In genomic region chr7:73896454-73896853, GRCh38 we compare ENCODE assay signal across 18 cellular contexts. TPM values are rescaled to one million over a fixed set of nuclear protein-coding genes. Genes with fewer than 3 reads are reported as not detected.
DNase-seq lines count a peak whose midpoint lies in the region; ATAC-seq and TF ChIP-seq lines count a peak whose summit lies in the region.
"Had no signal": no experiment of that assay in that cellular context is flagged by ENCODE, and none has a peak within 500 bp of the region (broad histone marks: within the 10 kb centered on the region; RNA-seq: fewer than 3 reads in every experiment).

No MANE protein-coding gene starts in this region.

- no peak overlapping the region for H2AFZ ChIP-seq in IMR-90 (replicated peaks; ENCODE audit: low read length, poor library complexity)

- peaks cover 42% of the 10 kb centered on the region for H3K4me1 ChIP-seq in IMR-90 (ENCODE audit: control insufficient read depth, insufficient read depth, low read length)
- H3K4me1 ChIP-seq in psoas muscle = peaks cover 11% of the 10 kb centered on the region
- peaks cover 0 to 48% (median 6%) of the 10 kb centered on the region in 4 donors for H3K4me1 ChIP-seq in tibial nerve

- H3K4ac ChIP-seq in IMR-90 (ENCODE audit: low read depth, low read length) = peak overlapping the region; percentile 84

- H2BK5ac ChIP-seq in IMR-90 (ENCODE audit: low read depth, low read length, poor library complexity, severe bottlenecking) = no peak overlapping the region

- no peak overlapping the region for H2AK9ac ChIP-seq in IMR-90 (replicated peaks; ENCODE audit: low read depth, low read length, poor library complexity)

- H3K27ac ChIP-seq in IMR-90 (ENCODE audit: insufficient read depth, low read length) (no peak overlapping the region; the same call in 1 of the 2 replicates), coronary artery (peak overlapping the region; percentile 35 to 96), psoas muscle (no peak overlapping the region), dorsolateral prefrontal cortex (no peak overlapping the region), tibial nerve (peak overlapping the region in 1 of 4 donors; percentile 58)
- H3K27ac ChIP-seq: prostate gland had no signal

- TF ChIP-seq CTCF in IMR-90 (conservative IDR thresholded peaks at IDR 0.05; ENCODE audit: low read depth, low read length) (no peak), coronary artery (IDR thresholded peaks at IDR 0.05) (no peak), psoas muscle (IDR thresholded peaks at IDR 0.05) (no peak), dorsolateral prefrontal cortex (IDR thresholded peaks at IDR 0.05 in 54 of 56, conservative IDR thresholded peaks at IDR 0.05 in 2 of 56; ENCODE audit: low read depth in 1 of 56, partially characterized antibody in 56 of 56) (no peak), tibial nerve (IDR thresholded peaks at IDR 0.05) (no peak)

- peak overlapping the region; percentile 11 to 24; a peak in 1 of 4 replicates for H4K8ac ChIP-seq in IMR-90 (ENCODE audit: low read depth in 2 of 2, low read length in 2 of 2)

- DNase-seq in EH (ENCODE audit: low read depth) (peak; percentile 60), IMR-90 (peak; percentile 70), coronary artery (ENCODE audit: low spot score) (no peak), psoas muscle (peak; percentile 57 to 58), HuH-7 (ENCODE audit: low spot score) (no peak), dorsolateral prefrontal cortex (no peak), NCI-H748 (lab: John Stamatoyannopoulos, UW; ENCODE audit: unreplicated experiment) (no peak), tibial nerve (ENCODE audit: low spot score in 2 of 2) (no peak)
- DNase-seq: activated CD4-positive, alpha-beta T cell treated with anti-CD3 and anti-CD28 coated beads, Interleukin-2, amount 10 ng/mL, durations not matched to agents 7 days and 5 days; activated naive CD8-positive, alpha-beta T cell treated with anti-CD3 and anti-CD28 coated beads for 36 hours; activated T-cell treated with anti-CD3 and anti-CD28 coated beads, Interleukin-2, amount 50 U/mL, for 1 hour; central memory CD4-positive, alpha-beta T cell; heart left ventricle; SHP77; stimulated activated CD4-positive, alpha-beta T cell treated with anti-CD3 and anti-CD28 coated beads, Interleukin-15, amount 100 ng/mL, for 24 hours; T1000 had no signal

- TF ChIP-seq POLR2A in IMR-90 (IDR thresholded peaks at IDR 0.05; ENCODE audit: low read depth, low read length) (no peak), tibial nerve (IDR thresholded peaks at IDR 0.05) (no peak)

- no peak for TF ChIP-seq RAD21 in IMR-90 (IDR thresholded peaks at IDR 0.05; ENCODE audit: low read length)

- no peak overlapping the region for H3K9ac ChIP-seq in IMR-90 (ENCODE audit: low read depth, low read length)

- H2BK20ac ChIP-seq in IMR-90 (ENCODE audit: low read depth, low read length) = peak overlapping the region; percentile 82

- peak overlapping the region; percentile 5; the same call in 1 of the 2 replicates for H2AK5ac ChIP-seq in IMR-90 (ENCODE audit: low read depth, low read length)

- H3K56ac ChIP-seq in IMR-90 (ENCODE audit: extremely low read depth, insufficient read depth, low read length) = no peak overlapping the region

- TF ChIP-seq EP300 in tibial nerve (IDR thresholded peaks at IDR 0.05) = no peak

- no peak for ATAC-seq in IMR-90 (ENCODE audit: low read depth)
- ATAC-seq in psoas muscle = no peak
- ATAC-seq: heart left ventricle had no signal

- intact Hi-C loops in IMR-90 (cut with micrococcal nuclease) = no loop called here
- intact Hi-C loops in psoas muscle (cut with DNase I) = no loop called here
- intact Hi-C loops in dorsolateral prefrontal cortex (cut with DNase I) = loop anchor here in 1 of 2 donors (10.0 kb wide), 2 partner anchors 68 to 118 kb away; no protein-coding TSS in a partner anchor

- peak overlapping the region; percentile 72 for H4K91ac ChIP-seq in IMR-90 (ENCODE audit: insufficient read depth, low read depth, low read length)

- H3K23ac ChIP-seq in IMR-90 (ENCODE audit: low read depth, low read length) = peak overlapping the region; percentile 58; the same call in 1 of the 2 replicates

- H3K14ac ChIP-seq in IMR-90 (replicated peaks; ENCODE audit: low read depth, low read length) = peak overlapping the region; percentile 80

- in situ Hi-C loops in IMR-90 (cut with MboI; ENCODE audit: low sequenced_read_pairs) = no loop called here

- CTCF ChIA-PET in IMR-90 (lab: Yijun Ruan, JAX) = interaction anchor here (1.0 to 1.4 kb wide), 2 partner anchors 21 to 130 kb away, joined by 3 to 4 read pairs; no protein-coding TSS in a partner anchor

- H4K5ac ChIP-seq in IMR-90 (ENCODE audit: low read depth, low read length) = no peak overlapping the region

- H3K27me3 ChIP-seq in IMR-90 (ENCODE audit: control insufficient read depth, insufficient read depth, low read length) (no peaks in the 10 kb centered on the region), psoas muscle (ENCODE audit: insufficient read depth in 3 of 3, low read length in 2 of 3) (peaks cover 0 to 4% (median 0%) of the 10 kb centered on the region in 3 donors), dorsolateral prefrontal cortex (peaks cover 0 to 6% (median 0%) of the 10 kb centered on the region in 45 donors), tibial nerve (no peaks in the 10 kb centered on the region)
- H3K27me3 ChIP-seq: heart left ventricle had no signal

- H3K9me3 ChIP-seq in IMR-90 (ENCODE audit: control insufficient read depth, insufficient read depth, low read length) (no peaks in the 10 kb centered on the region; the same call in 1 of the 2 replicates), psoas muscle (peaks cover 7% of the 10 kb centered on the region), tibial nerve (peaks cover 0 to 33% (median 0%) of the 10 kb centered on the region in 4 donors)
- H3K9me3 ChIP-seq: prostate gland had no signal

- H3K18ac ChIP-seq in IMR-90 (ENCODE audit: low read depth, low read length) = no peak overlapping the region

- 0 out of 4 replicates have a peak, but pooled peaks cover 0 to 4% of the 10 kb centered on the region in 2 experiments for H3K79me1 ChIP-seq in IMR-90 (ENCODE audit: low read depth in 1 of 2, low read length in 2 of 2)

- peak overlapping the region; percentile 78; the same call in 1 of the 3 replicates for H2BK15ac ChIP-seq in IMR-90 (ENCODE audit: low read depth, low read length)

- H3K36me3 ChIP-seq in IMR-90 (ENCODE audit: control insufficient read depth, insufficient read depth, low read length) (no peaks in the 10 kb centered on the region), psoas muscle (ENCODE audit: insufficient read depth in 1 of 2, low read depth in 1 of 2) (no peaks in the 10 kb centered on the region), tibial nerve (no peaks in the 10 kb centered on the region)
- H3K36me3 ChIP-seq: heart left ventricle, prostate gland had no signal

- no peaks in the 10 kb centered on the region for H4K20me1 ChIP-seq in IMR-90 (ENCODE audit: insufficient read depth, low read length)

- POLR2A ChIA-PET in IMR-90 (lab: Charles Lee; ENCODE audit: unreplicated experiment) = interaction anchor here (0.6 kb wide), 1 partner anchor 59 kb away, joined by 5 read pairs; no protein-coding TSS in a partner anchor

- dilution Hi-C loops in IMR-90 (cut with HindIII; ENCODE audit: low sequenced_read_pairs, unreplicated experiment) = no loop called here

- BruUV-seq in IMR-90 (replicated peaks; lab: Mats Ljungman, UMichigan) = no TSS peak

- H2BK120ac ChIP-seq in IMR-90 (ENCODE audit: low read depth, low read length) = peak overlapping the region; percentile 88

- WGBS in IMR-90 (ENCODE audit: extremely low coverage in 2 of 2, insufficient read length in 1 of 2), 2 experiments = 0% methylated on average over 1 of the region's 1 CpG; no CpG with 5 or more reads in 1 of the 2 experiments
- WGBS in psoas muscle, 3 donors = 59 to 70% (median 70%) methylated on average over 1 of the region's 1 CpG
- 52 to 58% methylated on average over 1 of the region's 1 CpG for WGBS in tibial nerve, 2 donors

- H3K4me3 ChIP-seq in IMR-90 (ENCODE audit: insufficient read depth, low read depth, low read length) = no peak overlapping the region
- H3K4me3 ChIP-seq in coronary artery = no peak overlapping the region
- H3K4me3 ChIP-seq in psoas muscle = no peak overlapping the region
- H3K4me3 ChIP-seq in dorsolateral prefrontal cortex = no peak overlapping the region
- no peak overlapping the region for H3K4me3 ChIP-seq in tibial nerve
- H3K4me3 ChIP-seq: heart left ventricle, prostate gland had no signal

- H3K4me2 ChIP-seq in IMR-90 (ENCODE audit: low read depth, low read length) = no peak overlapping the region

- H3K9me1 ChIP-seq in IMR-90 (ENCODE audit: insufficient read depth, low read length) = peaks cover 19% of the 10 kb centered on the region

TF ChIP-seq in IMR-90, 13 proteins besides CTCF, POLR2A, EP300 and RAD21 (continues in another document):
- TF ChIP-seq FOS (IDR thresholded peaks at IDR 0.05; ENCODE audit: low read depth, low read length) (0 out of 2 replicates have a peak, but pooled peaks have one; percentile 46), ELK1 (IDR thresholded peaks at IDR 0.05; ENCODE audit: borderline replicate concordance, low read depth, low read length) (no peak), RCOR1 (IDR thresholded peaks at IDR 0.05; ENCODE audit: insufficient replicate concordance, low read length) (peak; percentile 58)

RNA-seq across cellular contexts. Expression of gene TMEM270, which starts 35.5 kb away (rescaled TPM):
- total RNA-seq in IMR-90 (2012; rRNA removed) (not detected in 2 replicates), psoas muscle (not detected), dorsolateral prefrontal cortex (under 1 TPM in 1 of 120 experiments, not detected in 119; 0.79 TPM), tibial nerve (not detected)
- polyA plus RNA-seq in IMR-90 (2012; rRNA removed) (0.17 TPM in 1 of 2 replicates, not detected in the other), psoas muscle (not detected)
- polyA plus RNA-seq in IMR-90 (2012; cell fraction: cytosol; rRNA removed) = 0.19 TPM in 1 of 2 replicates, not detected in the other
- not detected in 2 replicates for polyA plus RNA-seq in IMR-90 (2012; cell fraction: nucleus; rRNA removed; ENCODE audit: low replicate concordance)
- total RNA-seq: activated CD4-positive, alpha-beta T cell treated with anti-CD3 and anti-CD28 coated beads, Interleukin-2, amount 10 ng/mL, durations not matched to agents 7 days and 5 days; activated naive CD8-positive, alpha-beta T cell treated with anti-CD3 and anti-CD28 coated beads for 36 hours; heart left ventricle had no signal
- polyA plus RNA-seq: AG04450, heart left ventricle had no signal

RNA-seq across cellular contexts. Expression of gene METTL27, which starts 54.1 kb away (rescaled TPM):
- total RNA-seq in IMR-90 (2012; rRNA removed) (1.7 and 2.3 TPM in 2 replicates), psoas muscle (under 1 TPM in 3 of 4 donors, not detected in 1; 0.24 to 0.84 (median 0.50) TPM), dorsolateral prefrontal cortex (1 to 10 TPM in 112 of 120 experiments, under 1 TPM in 6, not detected in 2; 0.54 to 7.6 (median 2.3) TPM), tibial nerve (1 to 10 TPM in 3 of 4 donors, not detected in 1; 3.6 to 9.2 (median 9.0) TPM)
- polyA plus RNA-seq in IMR-90 (2012; rRNA removed) (4.3 and 5.2 TPM in 2 replicates), psoas muscle (under 1 TPM; 0.09 to 0.21 (median 0.11) TPM)
- polyA plus RNA-seq in IMR-90 (2012; cell fraction: cytosol; rRNA removed) = 5.0 and 8.7 TPM in 2 replicates
- polyA plus RNA-seq in IMR-90 (2012; cell fraction: nucleus; rRNA removed; ENCODE audit: low replicate concordance) = 4.1 and 6.2 TPM in 2 replicates

Comparison
In these comparisons a context has a peak if more than half of its experiments do, and no peak if none do; other contexts are left out.
1. DNase-seq: peak in EH (single experiment), IMR-90 (single experiment) and psoas muscle (2 of 2); none in coronary artery (single experiment), HuH-7 (single experiment), dorsolateral prefrontal cortex (0 of 10), NCI-H748 (single experiment) and tibial nerve (0 of 2).
2. H3K27ac ChIP-seq: peak in coronary artery (2 of 2); none in IMR-90 (single experiment), psoas muscle (single experiment) and dorsolateral prefrontal cortex (0 of 59).